ENCODE assay signal across 7 cellular contexts in genomic region chr20:53940883-53941546, GRCh38.
DNase-seq lines count a peak whose midpoint lies in the region; ATAC-seq, FAIRE-seq and TF ChIP-seq lines count a peak whose summit lies in the region.

No MANE protein-coding gene starts in this region.

- DNase-seq in HS-27A (ENCODE audit: low read depth) = peak; percentile 54
- DNase-seq in UCSD-AML1 (lab: John Stamatoyannopoulos, UW; ENCODE audit: unreplicated experiment) = peak; percentile 36
- peak; percentile 25 to 26 for DNase-seq in hippocampal formation (lab: John Stamatoyannopoulos, UW)
- peak; percentile 88 for DNase-seq in stromal cell of bone marrow (ENCODE audit: low read depth)
- DNase-seq in NCI-H146 treated with DMSO at 0.1 percent for 48 hours (lab: John Stamatoyannopoulos, UW; ENCODE audit: unreplicated experiment) = no peak
- no peak for DNase-seq in D721Med (ENCODE audit: insufficient read length, low spot score)

- TF ChIP-seq CTCF in D721Med (IDR thresholded peaks at IDR 0.05; ENCODE audit: insufficient read depth, missing control alignments) = no peak

- no peak for FAIRE-seq in D721Med (lab: Jason Lieb, UNC)

- no peak for ATAC-seq in HG02642 (IDR thresholded peaks at IDR 0.05; ENCODE audit: poor library complexity, unreplicated experiment)

Comparison
In these comparisons a context has a peak if more than half of its experiments do, and no peak if none do; other contexts are left out.
1. DNase-seq: peak in HS-27A (single experiment), UCSD-AML1 (single experiment), hippocampal formation (2 of 2) and stromal cell of bone marrow (single experiment); none in NCI-H146 treated with DMSO at 0.1 percent for 48 hours (single experiment) and D721Med (single experiment).